In genomic region chr4:184400375-184400870, GRCh38 we compare ENCODE assay signal across 9 cellular contexts.
DNase-seq lines count a peak whose midpoint lies in the region; ATAC-seq and TF ChIP-seq lines count a peak whose summit lies in the region.
"Had no signal": no experiment of that assay in that cellular context is flagged by ENCODE, and none has a peak within 500 bp of the region (broad histone marks: within the 10 kb centered on the region; RNA-seq: fewer than 3 reads in every experiment).

No MANE protein-coding gene starts in this region.

- no peak overlapping the region for H3K4me3 ChIP-seq in CD8-positive, alpha-beta memory T cell (ENCODE audit: low read length)
- H3K4me3 ChIP-seq in PC-9 (no peak overlapping the region), epithelial cell of esophagus (ENCODE audit: low read length) (no peak overlapping the region)

- H3K27me3 Mint-ChIP-seq in CD8-positive, alpha-beta memory T cell = no peaks in the 10 kb centered on the region
- H3K27me3 Mint-ChIP-seq: activated CD4-positive, alpha-beta T cell treated with anti-CD3 and anti-CD28 coated beads, Interleukin-2, amount 10 ng/mL, durations not matched to agents 7 days and 5 days had no signal

- DNase-seq in CD8-positive, alpha-beta memory T cell = no peak
- DNase-seq in PC-9 = peak; percentile 42 to 84
- peak; percentile 89 for DNase-seq in epithelial cell of esophagus (ENCODE audit: low read depth)
- peak; percentile 75 for DNase-seq in non-pigmented ciliary epithelial cell (ENCODE audit: low read depth)
- no peak for DNase-seq in NK-92 (lab: John Stamatoyannopoulos, UW; ENCODE audit: unreplicated experiment)
- DNase-seq in DMS 273 (lab: John Stamatoyannopoulos, UW; ENCODE audit: unreplicated experiment) = no peak
- DNase-seq in germinal center (ENCODE audit: low spot score) = no peak
- DNase-seq: activated CD4-positive, alpha-beta T cell treated with anti-CD3 and anti-CD28 coated beads, Interleukin-2, amount 10 ng/mL, durations not matched to agents 7 days and 5 days had no signal

- no peaks in the 10 kb centered on the region for H3K9me2 ChIP-seq in PC-9 (ENCODE audit: insufficient read depth)

- H4K20me1 ChIP-seq in PC-9 (ENCODE audit: insufficient read depth) = no peaks in the 10 kb centered on the region

- TF ChIP-seq CTCF in PC-9 (conservative IDR thresholded peaks at IDR 0.05) = no peak
- peak; percentile 33 for TF ChIP-seq CTCF in epithelial cell of esophagus (IDR thresholded peaks at IDR 0.05; ENCODE audit: insufficient read depth, low read depth, low read length, missing control alignments)

- POLR2A ChIA-PET in CD8-positive, alpha-beta memory T cell (lab: Charles Lee) = no interaction called here
- POLR2A ChIA-PET in PC-9 (lab: Charles Lee; ENCODE audit: unreplicated experiment) = interaction anchor here (0.7 kb wide), 1 partner anchor 1400 kb away, joined by 8 read pairs; no protein-coding TSS in a partner anchor

- H3K4me1 Mint-ChIP-seq in CD8-positive, alpha-beta memory T cell = peaks cover 18 to 39% (median 39%) of the 10 kb centered on the region in 3 donors

- H3F3A ChIP-seq in PC-9 (ENCODE audit: insufficient read depth, low read depth) = peaks cover 12% of the 10 kb centered on the region; the same call in 1 of the 2 replicates

- no peaks in the 10 kb centered on the region for H3K27me3 ChIP-seq in CD8-positive, alpha-beta memory T cell (ENCODE audit: insufficient read depth, low read length, poor library complexity, severe bottlenecking)
- no peaks in the 10 kb centered on the region for H3K27me3 ChIP-seq in PC-9 (ENCODE audit: insufficient read depth, low read depth)

- peaks cover 43% of the 10 kb centered on the region for H3K36me3 ChIP-seq in CD8-positive, alpha-beta memory T cell (ENCODE audit: insufficient read depth, low read length)
- H3K36me3 ChIP-seq in PC-9 (ENCODE audit: low read depth) = no peaks in the 10 kb centered on the region

- peaks cover 3 to 95% (median 44%) of the 10 kb centered on the region in 3 donors for H3K36me3 Mint-ChIP-seq in CD8-positive, alpha-beta memory T cell

- intact Hi-C loops in PC-9 (cut with micrococcal nuclease; ENCODE audit: unreplicated experiment) = loop anchor here (1.0 to 10.0 kb wide), 3 partner anchors 74 to 244 kb away; partner anchors contain the start of genes CASP3, IRF2 and PRIMPOL

- BruUV-seq in PC-9 (replicated peaks; lab: Mats Ljungman, UMichigan) = no TSS peak

- H2AFZ ChIP-seq in PC-9 = no peak overlapping the region

- peak overlapping the region; percentile 20; the same call in 1 of the 2 replicates for H3K4me2 ChIP-seq in PC-9

- H3K27ac Mint-ChIP-seq in CD8-positive, alpha-beta memory T cell = peak overlapping the region in 6 of 8 donors; percentile 12 to 61 (median 34)
- H3K27ac Mint-ChIP-seq: activated CD4-positive, alpha-beta T cell treated with anti-CD3 and anti-CD28 coated beads, Interleukin-2, amount 10 ng/mL, durations not matched to agents 7 days and 5 days had no signal

- H3K27ac ChIP-seq in CD8-positive, alpha-beta memory T cell (ENCODE audit: low read depth, low read length) = no peak overlapping the region
- H3K27ac ChIP-seq in PC-9 = peak overlapping the region; percentile 83

- H3K9me3 ChIP-seq in CD8-positive, alpha-beta memory T cell (ENCODE audit: low read length) = no peaks in the 10 kb centered on the region
- H3K9me3 ChIP-seq in PC-9 (ENCODE audit: insufficient read depth, low read depth) = no peaks in the 10 kb centered on the region

- H3K4me3 Mint-ChIP-seq in CD8-positive, alpha-beta memory T cell = no peak overlapping the region
- H3K4me3 Mint-ChIP-seq: activated CD4-positive, alpha-beta T cell treated with anti-CD3 and anti-CD28 coated beads, Interleukin-2, amount 10 ng/mL, durations not matched to agents 7 days and 5 days had no signal

- H3K9me3 Mint-ChIP-seq in CD8-positive, alpha-beta memory T cell = no peaks in the 10 kb centered on the region
- H3K9me3 Mint-ChIP-seq: activated CD4-positive, alpha-beta T cell treated with anti-CD3 and anti-CD28 coated beads, Interleukin-2, amount 10 ng/mL, durations not matched to agents 7 days and 5 days had no signal

- H3K4me1 ChIP-seq in CD8-positive, alpha-beta memory T cell (ENCODE audit: insufficient read depth, low read length) = no peaks in the 10 kb centered on the region
- H3K4me1 ChIP-seq in PC-9 (replicated peaks; ENCODE audit: insufficient read depth) = peaks cover 14% of the 10 kb centered on the region

- CTCF ChIA-PET in CD8-positive, alpha-beta memory T cell (lab: Charles Lee) = no interaction called here
- CTCF ChIA-PET in PC-9 (lab: Charles Lee) = no interaction called here

- H3K79me2 ChIP-seq in PC-9 (ENCODE audit: low read depth) = no peaks in the 10 kb centered on the region

- no peak for ATAC-seq in GM19467 (IDR thresholded peaks at IDR 0.05; ENCODE audit: unreplicated experiment)

Comparison
In these comparisons a context has a peak if more than half of its experiments do, and no peak if none do; other contexts are left out.
1. DNase-seq: peak in PC-9 (2 of 2), epithelial cell of esophagus (single experiment) and non-pigmented ciliary epithelial cell (single experiment); none in CD8-positive, alpha-beta memory T cell (0 of 5), NK-92 (single experiment), DMS 273 (single experiment) and germinal center (single experiment).